ENCODE assay signal across 8 cellular contexts in the genomic region with DNA sequence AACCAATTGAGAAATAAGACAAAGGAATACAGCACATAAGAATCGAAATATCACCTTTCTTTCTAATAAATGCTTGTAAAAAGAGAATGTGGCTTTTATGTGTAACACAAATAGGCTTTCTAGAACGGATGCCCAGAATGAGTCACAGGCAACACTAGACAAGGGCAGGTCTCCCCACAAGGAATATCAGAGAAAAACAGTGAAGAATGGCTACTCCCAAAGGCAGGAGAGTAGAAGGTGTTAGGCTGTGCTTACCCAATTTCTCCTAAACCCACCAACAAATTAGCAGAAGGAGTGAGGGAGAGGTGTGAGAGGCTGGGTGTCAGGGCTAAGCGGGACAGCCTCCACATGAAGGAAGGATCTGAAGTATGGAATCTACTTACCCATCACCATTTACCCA. TPM values are rescaled to one million over a fixed set of nuclear protein-coding genes. Genes with fewer than 3 reads are reported as not detected.
DNase-seq lines count a peak whose midpoint lies in the region; ATAC-seq and TF ChIP-seq lines count a peak whose summit lies in the region.

No MANE protein-coding gene starts in this region.

- ATAC-seq in GM21528 (IDR thresholded peaks at IDR 0.05; ENCODE audit: low FRiP score, unreplicated experiment) (peak; percentile 72), GM19324 (IDR thresholded peaks at IDR 0.05; ENCODE audit: low FRiP score, unreplicated experiment) (no peak)

- intact Hi-C loops in dorsolateral prefrontal cortex (cut with DNase I), result loop anchor here in 1 of 2 donors (2.0 kb wide), 1 partner anchor 57 kb away; a partner anchor contains a TSS

- H3K4me3 ChIP-seq in dorsolateral prefrontal cortex, result no peak overlapping the region

- DNase-seq in GM03348 (ENCODE audit: low spot score) (peak; percentile 55), HT1080 (ENCODE audit: low read depth) (peak; percentile 76), dorsolateral prefrontal cortex (no peak), NCI-H69 (lab: John Stamatoyannopoulos, UW) (no peak), HK-2 (ENCODE audit: unreplicated experiment) (no peak), NCI-H2196 (lab: John Stamatoyannopoulos, UW; ENCODE audit: unreplicated experiment) (no peak)

- H3K27ac ChIP-seq in dorsolateral prefrontal cortex, result peak overlapping the region in 43 of 59 donors; percentile 6 to 73 (median 45)

- no peaks in the 10 kb centered on the region for H3K27me3 ChIP-seq in dorsolateral prefrontal cortex

- TF ChIP-seq CTCF in dorsolateral prefrontal cortex (IDR thresholded peaks at IDR 0.05 in 54 of 56, conservative IDR thresholded peaks at IDR 0.05 in 2 of 56; ENCODE audit: low read depth in 1 of 56, partially characterized antibody in 56 of 56), result no peak

RNA-seq across cellular contexts. Expression of a gene that starts 55.2 kb away (rescaled TPM):
- 13.7 and 14.0 TPM in 2 replicates for total RNA-seq in HT1080 (2014; rRNA removed; shearing (Covaris generic))
- 11.0 and 15.0 TPM in 2 replicates for polyA plus RNA-seq in HT1080 (2015; cell fraction: cytosol; rRNA removed)
- 25.2 and 27.4 TPM in 2 replicates for polyA plus RNA-seq in HT1080 (2015; cell fraction: nucleus; rRNA removed)
- 1 to 10 TPM; 1.1 to 6.8 (median 3.4) TPM for total RNA-seq in dorsolateral prefrontal cortex

RNA-seq across cellular contexts. Expression of a gene that starts 56.5 kb away (rescaled TPM):
- 15.1 and 19.3 TPM in 2 replicates for total RNA-seq in HT1080 (2014; rRNA removed; shearing (Covaris generic))
- polyA plus RNA-seq in HT1080 (2015; cell fraction: cytosol; rRNA removed), result 24.7 and 27.1 TPM in 2 replicates
- polyA plus RNA-seq in HT1080 (2015; cell fraction: nucleus; rRNA removed), result 19.6 and 26.5 TPM in 2 replicates
- total RNA-seq in dorsolateral prefrontal cortex, result 10 to 100 TPM; 16.8 to 60.1 (median 33.0) TPM

Comparison
In these comparisons a context has a peak if more than half of its experiments do, and no peak if none do; other contexts are left out.
1. DNase-seq: peak in GM03348 (single experiment) and HT1080 (single experiment); none in dorsolateral prefrontal cortex (0 of 10), NCI-H69 (single experiment), HK-2 (single experiment) and NCI-H2196 (single experiment).